ENCODE assay signal across 8 cellular contexts in the genomic region with DNA sequence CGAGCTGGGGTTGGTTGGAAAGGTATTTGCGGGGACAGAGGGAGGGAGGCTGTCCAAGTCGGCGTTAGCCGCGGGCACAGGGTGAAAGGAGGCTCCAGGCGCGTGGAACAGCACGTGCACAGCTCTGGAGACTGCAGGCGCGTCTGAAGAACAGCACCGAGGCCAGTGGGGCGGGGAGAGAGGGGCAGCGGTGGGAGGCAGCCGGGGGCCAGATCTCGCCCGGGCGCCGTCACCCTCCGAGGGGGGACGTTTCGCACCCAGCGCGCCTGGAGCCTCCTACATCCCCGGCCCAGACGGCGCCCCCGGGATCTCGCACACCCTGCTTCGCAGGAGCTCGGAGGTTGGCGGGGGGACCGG.
DNase-seq lines count a peak whose midpoint lies in the region; ATAC-seq and TF ChIP-seq lines count a peak whose summit lies in the region.

No MANE protein-coding gene starts in this region.

- H3K27ac Mint-ChIP-seq in activated B cell treated with CpG ODN at 0.5 μM for 24 hours: peak overlapping the region; percentile 89

- H3K9me3 ChIP-seq in left ventricle myocardium inferior (replicated peaks) (no peaks in the 10 kb centered on the region), tibial artery (no peaks in the 10 kb centered on the region)

- TF ChIP-seq CTCF in left ventricle myocardium inferior (IDR thresholded peaks at IDR 0.05; ENCODE audit: borderline replicate concordance) (no peak), activated B cell treated with CpG ODN at 0.5 μM for 24 hours (IDR thresholded peaks at IDR 0.05) (no peak), tibial artery (IDR thresholded peaks at IDR 0.05) (no peak)

- peaks cover 2% of the 10 kb centered on the region for H3K36me3 Mint-ChIP-seq in activated B cell treated with CpG ODN at 0.5 μM for 24 hours (ENCODE audit: low read depth)

- DNase-seq in left ventricle myocardium inferior: no peak
- no peak for DNase-seq in Right ventricle myocardium inferior (ENCODE audit: missing footprints)
- DNase-seq in activated B cell treated with CpG ODN at 0.5 μM for 24 hours: no peak
- DNase-seq in tibial artery: no peak
- DNase-seq in GM19240 (ENCODE audit: insufficient read length, low spot score): no peak
- DNase-seq in RPMI8226: no peak
- DNase-seq in hippocampal formation (lab: John Stamatoyannopoulos, UW): no peak

- H3K4me3 ChIP-seq in left ventricle myocardium inferior: peak overlapping the region; percentile 75
- H3K4me3 ChIP-seq in tibial artery: peak overlapping the region; percentile 63 to 65

- H3K27ac ChIP-seq in left ventricle myocardium inferior (replicated peaks) (peak overlapping the region; percentile 23), layer of hippocampus (ENCODE audit: low read depth, low read length) (peak overlapping the region; percentile 27), tibial artery (peak overlapping the region; percentile 47 to 57)

- POLR2A ChIA-PET in activated B cell treated with CpG ODN at 0.5 μM for 24 hours (lab: Charles Lee): interaction anchor here (0.6 to 1.4 kb wide), 11 partner anchors 18 to 1555 kb away, joined by 3 to 10 read pairs (median 6); a partner anchor contains a TSS

- intact Hi-C loops in left ventricle myocardium inferior (cut with micrococcal nuclease): no loop called here
- intact Hi-C loops in Right ventricle myocardium inferior (cut with DNase I): no loop called here
- intact Hi-C loops in activated B cell treated with CpG ODN at 0.5 μM for 24 hours (cut with micrococcal nuclease): loop anchor here (1.0 to 5.0 kb wide), 8 partner anchors 11 to 636 kb away; a partner anchor contains a TSS
- intact Hi-C loops in tibial artery (cut with DNase I; ENCODE audit: low total_unique reads): no loop called here

- peaks cover 15% of the 10 kb centered on the region for H3K4me1 Mint-ChIP-seq in activated B cell treated with CpG ODN at 0.5 μM for 24 hours

- peaks cover 15% of the 10 kb centered on the region for H3K27me3 ChIP-seq in left ventricle myocardium inferior (ENCODE audit: low read depth)
- H3K27me3 ChIP-seq in layer of hippocampus (ENCODE audit: control insufficient read depth, insufficient read depth, low read length): no peaks in the 10 kb centered on the region
- H3K27me3 ChIP-seq in tibial artery: peaks cover 0 to 11% of the 10 kb centered on the region in 2 donors

- H3K4me1 ChIP-seq in left ventricle myocardium inferior: peaks cover 55% of the 10 kb centered on the region
- peaks cover 0 to 44% (median 37%) of the 10 kb centered on the region in 4 donors for H3K4me1 ChIP-seq in tibial artery

- ATAC-seq in Right ventricle myocardium inferior (no peak), activated B cell treated with CpG ODN at 0.5 μM for 24 hours (ENCODE audit: low read depth) (peak; percentile 2)

- H3K9me3 Mint-ChIP-seq in activated B cell treated with CpG ODN at 0.5 μM for 24 hours: no peaks in the 10 kb centered on the region

- H3K36me3 ChIP-seq in left ventricle myocardium inferior (no peaks in the 10 kb centered on the region), tibial artery (no peaks in the 10 kb centered on the region)

- CTCF ChIA-PET in activated B cell treated with CpG ODN at 0.5 μM for 24 hours (lab: Charles Lee): interaction anchor here (0.6 to 1.5 kb wide), 6 partner anchors 8 to 484 kb away, joined by 3 to 11 read pairs (median 4); no protein-coding TSS in a partner anchor

- H3K27me3 Mint-ChIP-seq in activated B cell treated with CpG ODN at 0.5 μM for 24 hours: no peaks in the 10 kb centered on the region

- H3K4me3 Mint-ChIP-seq in activated B cell treated with CpG ODN at 0.5 μM for 24 hours: peak overlapping the region; percentile 96
